ENCODE assay signal across 1 cellular context in the genomic region with DNA sequence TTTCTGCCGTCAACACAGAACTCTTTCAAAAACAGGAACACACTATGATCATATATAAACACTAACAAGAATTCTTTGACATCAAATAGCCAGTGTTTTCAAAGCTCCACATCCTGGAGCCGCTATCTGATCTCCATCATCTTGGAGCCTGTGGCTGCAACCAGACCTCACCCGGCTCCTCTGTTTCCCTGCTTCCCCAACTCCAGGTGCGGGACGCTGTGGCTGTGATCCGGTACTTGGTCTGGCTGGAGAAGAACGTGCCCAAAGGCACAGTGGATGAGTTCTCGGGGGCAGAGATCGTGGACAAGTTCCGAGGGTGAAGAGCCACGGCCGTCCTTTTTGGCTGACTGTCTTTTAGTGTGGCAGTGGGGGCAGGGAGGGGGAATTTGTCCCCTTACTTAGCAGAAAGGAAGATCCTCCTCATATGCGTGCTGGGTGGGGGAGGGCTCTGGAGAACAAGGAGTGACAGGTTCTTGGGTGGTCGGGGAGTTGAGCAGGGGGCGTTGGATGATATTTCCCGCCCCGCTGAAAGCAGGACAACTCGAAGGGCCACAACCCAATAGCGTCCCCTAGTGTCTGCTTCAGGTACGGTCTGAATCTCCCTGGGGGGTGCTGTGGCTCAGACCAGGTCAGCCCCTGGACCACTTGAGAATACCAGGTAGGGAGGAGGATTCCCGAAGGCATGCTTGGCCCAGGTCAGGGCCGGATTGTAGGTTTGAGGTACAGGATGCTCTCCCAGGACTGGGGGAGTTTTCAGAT.
TF ChIP-seq lines count a peak whose summit lies in the region.

No MANE protein-coding gene starts in this region.

TF ChIP-seq in SK-N-SH, 30 proteins besides CTCF, POLR2A, EP300 and RAD21 (continued from another document):
- TF ChIP-seq ZBTB33 (IDR thresholded peaks at IDR 0.05; ENCODE audit: borderline replicate concordance, low read depth) (no peak), SIN3A (IDR thresholded peaks at IDR 0.05; ENCODE audit: borderline replicate concordance, low read depth, low read length) (no peak)
